1 cellular context compared by ENCODE assay signal in genomic region chr20:63011798-63012197, GRCh38.
A peak's percentile ranks its signal among the peaks of the same experiment; 100 is the strongest.
TF ChIP-seq lines count a peak whose summit lies in the region.

No MANE protein-coding gene starts in this region.

TF ChIP-seq in HepG2, 621 proteins besides CTCF, POLR2A, EP300 and RAD21 (continued from another document):
- 0 out of 2 replicates have a peak, but pooled peaks have one; percentile 16 for TF ChIP-seq PBX2 (CRISPR knock-in tag; IDR thresholded peaks at IDR 0.05)
- no peak for TF ChIP-seq STAT6 (CRISPR knock-in tag; IDR thresholded peaks at IDR 0.05; ENCODE audit: borderline replicate concordance)
- TF ChIP-seq ZFP41 (CRISPR knock-in tag; IDR thresholded peaks at IDR 0.05; ENCODE audit: borderline replicate concordance) = no peak
- no peak for TF ChIP-seq PATZ1 (CRISPR knock-in tag; IDR thresholded peaks at IDR 0.05)
- peak; percentile 54; the same call in 1 of the 2 replicates for TF ChIP-seq BCL6 (CRISPR knock-in tag; IDR thresholded peaks at IDR 0.05)
